Comparison of ENCODE assay signal across 29 cellular contexts in the genomic region with DNA sequence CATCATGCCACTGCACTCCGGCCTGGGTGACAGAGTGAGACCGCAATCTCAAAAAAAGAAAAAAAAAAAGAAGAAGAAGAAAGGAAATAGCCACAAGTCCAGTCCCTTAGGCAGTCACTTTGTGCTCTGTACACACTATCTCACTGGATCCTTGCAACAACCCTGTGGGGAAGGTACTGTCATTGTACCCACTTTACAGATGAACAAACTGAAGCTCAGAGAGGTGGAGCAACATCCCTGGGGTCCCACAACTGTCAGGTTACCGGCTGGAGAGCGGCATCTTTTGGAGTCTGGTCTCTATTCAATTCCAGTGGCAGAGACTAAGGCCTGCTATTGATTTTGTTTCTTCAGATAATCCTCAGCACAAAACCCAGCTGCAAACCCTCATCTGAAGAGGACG. TPM values are rescaled to one million over a fixed set of nuclear protein-coding genes. Genes with fewer than 3 reads are reported as not detected.
DNase-seq lines count a peak whose midpoint lies in the region; ATAC-seq, FAIRE-seq and TF ChIP-seq lines count a peak whose summit lies in the region.
"Had no signal": no experiment of that assay in that cellular context is flagged by ENCODE, and none has a peak within 500 bp of the region (broad histone marks: within the 10 kb centered on the region; RNA-seq: fewer than 3 reads in every experiment).

No MANE protein-coding gene starts in this region.

- intact Hi-C loops in Caco-2 (cut with micrococcal nuclease; ENCODE audit: unreplicated experiment) (no loop called here), K562 (cut with micrococcal nuclease) (no loop called here), esophagus squamous epithelium (cut with DNase I) (no loop called here)

- H3K4me3 Mint-ChIP-seq in Caco-2 (ENCODE audit: unreplicated experiment) (no peak overlapping the region), neural progenitor cell (no peak overlapping the region), GM23338 (no peak overlapping the region)
- H3K4me3 Mint-ChIP-seq: CD14-positive monocyte; CD4-positive, CD25-positive, alpha-beta regulatory T cell; CD8-positive, alpha-beta T cell had no signal

- DNase-seq in Caco-2 (no peak), K562 (ENCODE audit: extremely low read depth in 1 of 4, low spot score in 3 of 4) (no peak), neural progenitor cell (ENCODE audit: low spot score) (no peak), esophagus squamous epithelium (lab: John Stamatoyannopoulos, UW) (no peak), GM23338 (ENCODE audit: low spot score) (no peak), superior temporal gyrus (ENCODE audit: extremely low spot score) (no peak)
- DNase-seq: 8988T; ACHN; BE2C; C1 segment of cervical spinal cord; CD4-positive, CD25-positive, alpha-beta regulatory T cell; CD8-positive, alpha-beta T cell; DMS 273 treated with DMSO at 0.1 percent for 48 hours; DMS153; DMS53; DMS79; DND-41; EL; GDM1 had no signal

- H3K4me1 ChIP-seq in Caco-2 (peaks cover 33% of the 10 kb centered on the region), K562 (replicated peaks in 1 of 2; ENCODE audit: control insufficient read depth in 2 of 2, insufficient read depth in 2 of 2, low read length in 2 of 2) (no peaks in the 10 kb centered on the region), neural progenitor cell (peaks cover 10% of the 10 kb centered on the region), esophagus squamous epithelium (no peaks in the 10 kb centered on the region), GM23338 (ENCODE audit: insufficient read depth) (no peaks in the 10 kb centered on the region)
- H3K4me1 ChIP-seq: BLaER1 had no signal

- H3K27ac Mint-ChIP-seq in Caco-2 (ENCODE audit: unreplicated experiment) (peak overlapping the region; percentile 84), neural progenitor cell (peak overlapping the region; percentile 86), GM23338 (no peak overlapping the region)
- H3K27ac Mint-ChIP-seq: CD14-positive monocyte; CD4-positive, CD25-positive, alpha-beta regulatory T cell; CD8-positive, alpha-beta T cell had no signal

- POLR2A ChIA-PET in Caco-2 (lab: Charles Lee) = no interaction called here
- POLR2A ChIA-PET in K562 (lab: Yijun Ruan, JAX) = interaction anchor here (1.0 kb wide), 1 partner anchor 11 kb away, joined by 3 read pairs; no protein-coding TSS in a partner anchor

- 0% methylated on average over 5 of the region's 5 CpGs for WGBS in K562 (ENCODE audit: insufficient coverage, low coverage, missing lambda C conversion rate)
- 88 to 92% methylated on average over 4 to 5 of the region's 5 CpGs for WGBS in esophagus squamous epithelium, 2 donors

- no peaks in the 10 kb centered on the region for H3K9me2 ChIP-seq in GM23338 (ENCODE audit: insufficient read depth)

- H3K27ac ChIP-seq in K562 (ENCODE audit: extremely low read depth, low read depth, low read length) (no peak overlapping the region), neural progenitor cell (no peak overlapping the region), esophagus squamous epithelium (no peak overlapping the region), GM23338 (ENCODE audit: low read depth) (no peak overlapping the region)
- H3K27ac ChIP-seq: BLaER1 had no signal

- BruUV-seq in Caco-2 (replicated peaks; lab: Mats Ljungman, UMichigan) (no TSS peak), K562 (replicated peaks; lab: Mats Ljungman, UMichigan) (no TSS peak)

- H3K27me3 ChIP-seq in Caco-2 (replicated peaks; ENCODE audit: control insufficient read depth, insufficient read depth, low read length) (no peaks in the 10 kb centered on the region), K562 (ENCODE audit: control insufficient read depth in 2 of 2, insufficient read depth in 2 of 2, low read length in 2 of 2) (peaks cover 8 to 43% of the 10 kb centered on the region in 2 experiments; a peak in 3 of 5 replicates), neural progenitor cell (no peaks in the 10 kb centered on the region), esophagus squamous epithelium (peaks cover 0 to 89% (median 0%) of the 10 kb centered on the region in 4 donors), GM23338 (ENCODE audit: insufficient read depth) (no peaks in the 10 kb centered on the region)
- H3K27me3 ChIP-seq: BE2C, BLaER1 had no signal

- H3K4me2 ChIP-seq in K562 (ENCODE audit: insufficient read depth, low read length) = no peak overlapping the region
- H3K4me2 ChIP-seq in neural progenitor cell = no peak overlapping the region
- no peak overlapping the region for H3K4me2 ChIP-seq in GM23338
- H3K4me2 ChIP-seq: BLaER1 had no signal

- peaks cover 12% of the 10 kb centered on the region for H3F3A ChIP-seq in neural progenitor cell (ENCODE audit: low read depth)
- no peaks in the 10 kb centered on the region for H3F3A ChIP-seq in GM23338 (replicated peaks; ENCODE audit: low read depth)

- in situ Hi-C loops in K562 (cut with MboI) = no loop called here

- H3K36me3 Mint-ChIP-seq in Caco-2 (ENCODE audit: insufficient read depth, unreplicated experiment) (peaks cover 5% of the 10 kb centered on the region), neural progenitor cell (no peaks in the 10 kb centered on the region), GM23338 (ENCODE audit: low read depth) (no peaks in the 10 kb centered on the region; the same call in 2 of the 3 replicates)
- H3K36me3 Mint-ChIP-seq: CD14-positive monocyte; CD8-positive, alpha-beta T cell had no signal

- peaks cover 3% of the 10 kb centered on the region; the same call in 1 of the 2 replicates for H4K20me1 ChIP-seq in K562 (replicated peaks; ENCODE audit: control insufficient read depth, insufficient read depth, low read length)
- H4K20me1 ChIP-seq in neural progenitor cell (ENCODE audit: low read depth) = no peaks in the 10 kb centered on the region
- H4K20me1 ChIP-seq in GM23338 (replicated peaks; ENCODE audit: insufficient read depth) = no peaks in the 10 kb centered on the region
- H4K20me1 ChIP-seq: BLaER1 had no signal

- H3K9me3 Mint-ChIP-seq in Caco-2 (ENCODE audit: unreplicated experiment) (peaks cover 12% of the 10 kb centered on the region), neural progenitor cell (no peaks in the 10 kb centered on the region), GM23338 (peaks cover 14% of the 10 kb centered on the region)
- H3K9me3 Mint-ChIP-seq: CD4-positive, CD25-positive, alpha-beta regulatory T cell; CD8-positive, alpha-beta T cell had no signal

- H3K4me3 ChIP-seq in Caco-2 (ENCODE audit: low read depth, low read length) (no peak overlapping the region), K562 (no peak overlapping the region), neural progenitor cell (no peak overlapping the region), esophagus squamous epithelium (no peak overlapping the region), GM23338 (no peak overlapping the region)
- H3K4me3 ChIP-seq: BLaER1, GM12878 had no signal

- no peaks in the 10 kb centered on the region for H3K9me1 ChIP-seq in K562 (ENCODE audit: control insufficient read depth, insufficient read depth, low read length)

- peaks cover 33% of the 10 kb centered on the region for H3K4me1 Mint-ChIP-seq in Caco-2 (ENCODE audit: low read depth, unreplicated experiment)
- H3K4me1 Mint-ChIP-seq in neural progenitor cell = peaks cover 3% of the 10 kb centered on the region
- H3K4me1 Mint-ChIP-seq in GM23338 = peaks cover 10% of the 10 kb centered on the region
- H3K4me1 Mint-ChIP-seq: CD14-positive monocyte; CD4-positive, CD25-positive, alpha-beta regulatory T cell had no signal

- TF ChIP-seq RAD21 in K562 (CRISPR knock-in tag; conservative IDR thresholded peaks at IDR 0.05 in 1 of 2, IDR thresholded peaks at IDR 0.05 in 1 of 2) = no peak

- no peaks in the 10 kb centered on the region for H3K27me3 Mint-ChIP-seq in Caco-2 (ENCODE audit: insufficient read depth, unreplicated experiment)
- H3K27me3 Mint-ChIP-seq in neural progenitor cell (ENCODE audit: insufficient read depth, low read depth) = peaks cover 7% of the 10 kb centered on the region
- H3K27me3 Mint-ChIP-seq in GM23338 (ENCODE audit: insufficient read depth, low read depth, poor library complexity) = peaks cover 4% of the 10 kb centered on the region
- H3K27me3 Mint-ChIP-seq: CD4-positive, CD25-positive, alpha-beta regulatory T cell had no signal

- CTCF ChIA-PET in Caco-2 (lab: Charles Lee) (interaction anchor here (1.8 kb wide), 1 partner anchor 32 kb away, joined by 12 read pairs; no protein-coding TSS in a partner anchor), K562 (lab: Yijun Ruan, JAX; ENCODE audit: low intra/inter-chr PET ratio) (no interaction called here)

- no peak for ATAC-seq in K562
- ATAC-seq in GM23338 = no peak
- ATAC-seq: CD8-positive, alpha-beta T cell; GM12878 had no signal

- H2AFZ ChIP-seq in K562 (ENCODE audit: low read depth, low read length) = no peak overlapping the region
- no peak overlapping the region for H2AFZ ChIP-seq in neural progenitor cell (replicated peaks)
- no peak overlapping the region for H2AFZ ChIP-seq in GM23338

- H3K36me3 ChIP-seq in Caco-2 (ENCODE audit: control insufficient read depth, insufficient read depth, low read length) = no peaks in the 10 kb centered on the region
- no peaks in the 10 kb centered on the region for H3K36me3 ChIP-seq in K562 (ENCODE audit: control insufficient read depth, insufficient read depth, low read length)
- H3K36me3 ChIP-seq in neural progenitor cell = no peaks in the 10 kb centered on the region
- no peaks in the 10 kb centered on the region for H3K36me3 ChIP-seq in esophagus squamous epithelium
- H3K36me3 ChIP-seq in GM23338 (ENCODE audit: insufficient read depth) = no peaks in the 10 kb centered on the region
- H3K36me3 ChIP-seq: BE2C, BLaER1 had no signal

- H3K79me2 ChIP-seq in K562 (ENCODE audit: control insufficient read depth, insufficient read depth, low read length) (no peaks in the 10 kb centered on the region), neural progenitor cell (ENCODE audit: low read depth) (no peaks in the 10 kb centered on the region), GM23338 (replicated peaks; ENCODE audit: insufficient read depth) (no peaks in the 10 kb centered on the region)

- H3K9ac ChIP-seq in K562 (ENCODE audit: insufficient read depth in 1 of 2, low read depth in 2 of 2, low read length in 2 of 2) = no peak overlapping the region
- no peak overlapping the region for H3K9ac ChIP-seq in neural progenitor cell
- H3K9ac ChIP-seq: BLaER1 had no signal

- H3K9me3 ChIP-seq in Caco-2 = peaks cover 7% of the 10 kb centered on the region
- no peaks in the 10 kb centered on the region; the same call in 1 of the 2 replicates for H3K9me3 ChIP-seq in K562 (replicated peaks; ENCODE audit: control insufficient read depth, insufficient read depth, low read depth, low read length)
- H3K9me3 ChIP-seq in neural progenitor cell (ENCODE audit: low read depth) = no peaks in the 10 kb centered on the region
- no peaks in the 10 kb centered on the region for H3K9me3 ChIP-seq in esophagus squamous epithelium
- H3K9me3 ChIP-seq: BE2C had no signal

- TF ChIP-seq POLR2A in K562 (conservative IDR thresholded peaks at IDR 0.05) (no peak), esophagus squamous epithelium (IDR thresholded peaks at IDR 0.05) (no peak)

- no peak for TF ChIP-seq CTCF in Caco-2 (IDR thresholded peaks at IDR 0.05; ENCODE audit: insufficient read depth in 1 of 2, low read depth in 1 of 2, low read length in 1 of 2, severe bottlenecking in 1 of 2, unreplicated experiment in 1 of 2)
- TF ChIP-seq CTCF in K562 (IDR thresholded peaks at IDR 0.05 in 2 of 3, conservative IDR thresholded peaks at IDR 0.05 in 1 of 3; ENCODE audit: insufficient read depth in 2 of 3, low read depth in 1 of 3, low read length in 3 of 3) = no peak
- TF ChIP-seq CTCF in neural progenitor cell (IDR thresholded peaks at IDR 0.05) = no peak
- no peak for TF ChIP-seq CTCF in esophagus squamous epithelium (IDR thresholded peaks at IDR 0.05)
- TF ChIP-seq CTCF in GM23338 (conservative IDR thresholded peaks at IDR 0.05; ENCODE audit: low read depth in 2 of 2) = no peak

- no peak for TF ChIP-seq EP300 in K562 (IDR thresholded peaks at IDR 0.05; ENCODE audit: low read length)

- FAIRE-seq in K562 (lab: Jason Lieb, UNC) = no peak
- FAIRE-seq: A204.1, GM12878, GM12892, GM18507 had no signal

RNA-seq across cellular contexts. Expression of a gene that starts 12.2 kb away (rescaled TPM):
- total RNA-seq in Caco-2 (2022) (not detected in 2 replicates), K562 (2014; rRNA removed) (not detected in 2 replicates), K562 (2014; rRNA removed; fragmentation: Illumina TruSeq; extraction: Trizol) (not detected in 2 replicates), K562 (2015; rRNA removed; fragmentation: Illumina TruSeq; extraction: Trizol) (not detected in 2 replicates), K562 (2021) (not detected in 2 replicates), neural progenitor cell (ENCODE audit: low replicate concordance) (not detected in 2 replicates), esophagus squamous epithelium (not detected)
- not detected in 2 replicates for total RNA-seq in K562 (2011; cell fraction: chromatin; rRNA removed; ENCODE audit: low replicate concordance)
- not detected in 2 replicates for total RNA-seq in K562 (2011; cell fraction: nucleolus; rRNA removed)
- not detected in 2 replicates for total RNA-seq in K562 (2011; cell fraction: nucleoplasm; rRNA removed)
- polyA plus RNA-seq in K562 (2011; rRNA removed) (not detected in 2 replicates), K562 (2014; fragmentation: Illumina TruSeq; extraction: Trizol) (not detected in 2 replicates), K562 (2014; fragmentation: Nextera tagmentation; extraction: Ambion mirVana) (not detected), K562 (2014; rRNA removed) (not detected in 2 replicates), GM23338 (2016; fragmentation: Nextera tagmentation; extraction: Ambion mirVana) (not detected in 2 replicates)
- polyA plus RNA-seq in K562 (2011; cell fraction: cytosol; rRNA removed) = not detected in 2 replicates
- not detected in 2 replicates for polyA plus RNA-seq in K562 (2011; cell fraction: nucleus; rRNA removed)
- not detected in 2 replicates for polyA plus RNA-seq in K562 (2012)
- polyA minus RNA-seq in K562 (2011; rRNA and poly(A)+ RNA removed) = not detected in 2 replicates
- polyA minus RNA-seq in K562 (2011; cell fraction: cytosol; rRNA and poly(A)+ RNA removed) = not detected in 2 replicates
- not detected in 2 replicates for polyA minus RNA-seq in K562 (2011; cell fraction: nucleus; rRNA and poly(A)+ RNA removed)
- not detected in 2 replicates for total RNA-seq in GM23338 (2014; rRNA removed; shearing (Covaris generic))
- total RNA-seq: A673; CD4-positive, CD25-positive, alpha-beta regulatory T cell; CD8-positive, alpha-beta T cell; Daoy; G401; GM12878 had no signal
- polyA plus RNA-seq: AG04450; CD14-positive monocyte; CD4-positive, CD25-positive, alpha-beta regulatory T cell; GM12878 had no signal

RNA-seq across cellular contexts. Expression of a gene that starts 37.0 kb away (rescaled TPM):
- total RNA-seq in Caco-2 (2022) (not detected in 2 replicates), K562 (2014; rRNA removed) (not detected in 2 replicates), K562 (2014; rRNA removed; fragmentation: Illumina TruSeq; extraction: Trizol) (not detected in 2 replicates), K562 (2015; rRNA removed; fragmentation: Illumina TruSeq; extraction: Trizol) (not detected in 2 replicates), K562 (2021) (not detected in 2 replicates), neural progenitor cell (ENCODE audit: low replicate concordance) (not detected in 2 replicates), esophagus squamous epithelium (not detected)
- not detected in 2 replicates for total RNA-seq in K562 (2011; cell fraction: chromatin; rRNA removed; ENCODE audit: low replicate concordance)
- not detected in 2 replicates for total RNA-seq in K562 (2011; cell fraction: nucleolus; rRNA removed)
- not detected in 2 replicates for total RNA-seq in K562 (2011; cell fraction: nucleoplasm; rRNA removed)
- polyA plus RNA-seq in K562 (2011; rRNA removed) (not detected in 2 replicates), K562 (2014; fragmentation: Illumina TruSeq; extraction: Trizol) (not detected in 2 replicates), K562 (2014; fragmentation: Nextera tagmentation; extraction: Ambion mirVana) (not detected), K562 (2014; rRNA removed) (not detected in 2 replicates), GM23338 (2016; fragmentation: Nextera tagmentation; extraction: Ambion mirVana) (not detected in 2 replicates)
- not detected in 2 replicates for polyA plus RNA-seq in K562 (2011; cell fraction: cytosol; rRNA removed)
- not detected in 2 replicates for polyA plus RNA-seq in K562 (2011; cell fraction: nucleus; rRNA removed)
- not detected in 2 replicates for polyA plus RNA-seq in K562 (2012)
- polyA minus RNA-seq in K562 (2011; rRNA and poly(A)+ RNA removed) = not detected in 2 replicates
- polyA minus RNA-seq in K562 (2011; cell fraction: cytosol; rRNA and poly(A)+ RNA removed) = not detected in 2 replicates
- not detected in 2 replicates for polyA minus RNA-seq in K562 (2011; cell fraction: nucleus; rRNA and poly(A)+ RNA removed)
- not detected in 2 replicates for total RNA-seq in GM23338 (2014; rRNA removed; shearing (Covaris generic))
- total RNA-seq: A673; CD4-positive, CD25-positive, alpha-beta regulatory T cell; CD8-positive, alpha-beta T cell; Daoy; G401; GM12878 had no signal
- polyA plus RNA-seq: AG04450; CD14-positive monocyte; CD4-positive, CD25-positive, alpha-beta regulatory T cell; GM12878 had no signal

RNA-seq across cellular contexts. Expression of a gene that starts 55.6 kb away (rescaled TPM):
- not detected in 2 replicates for total RNA-seq in Caco-2 (2022)
- not detected in 2 replicates for total RNA-seq in K562 (2011; cell fraction: chromatin; rRNA removed; ENCODE audit: low replicate concordance)
- not detected in 2 replicates for total RNA-seq in K562 (2011; cell fraction: nucleolus; rRNA removed)
- not detected in 2 replicates for total RNA-seq in K562 (2011; cell fraction: nucleoplasm; rRNA removed)
- total RNA-seq in K562 (2014; rRNA removed) = not detected in 2 replicates
- not detected in 2 replicates for total RNA-seq in K562 (2014; rRNA removed; fragmentation: Illumina TruSeq; extraction: Trizol)
- total RNA-seq in K562 (2015; rRNA removed; fragmentation: Illumina TruSeq; extraction: Trizol) = not detected in 2 replicates
- not detected in 2 replicates for total RNA-seq in K562 (2021)
- polyA plus RNA-seq in K562 (2011; rRNA removed) = not detected in 2 replicates
- not detected in 2 replicates for polyA plus RNA-seq in K562 (2011; cell fraction: cytosol; rRNA removed)
- not detected in 2 replicates for polyA plus RNA-seq in K562 (2011; cell fraction: nucleus; rRNA removed)
- polyA plus RNA-seq in K562 (2012) = not detected in 2 replicates
- not detected in 2 replicates for polyA plus RNA-seq in K562 (2014; fragmentation: Illumina TruSeq; extraction: Trizol)
- polyA plus RNA-seq in K562 (2014; fragmentation: Nextera tagmentation; extraction: Ambion mirVana) = not detected
- not detected in 2 replicates for polyA plus RNA-seq in K562 (2014; rRNA removed)
- polyA minus RNA-seq in K562 (2011; rRNA and poly(A)+ RNA removed) = not detected in 2 replicates
- polyA minus RNA-seq in K562 (2011; cell fraction: cytosol; rRNA and poly(A)+ RNA removed) = not detected in 2 replicates
- not detected in 2 replicates for polyA minus RNA-seq in K562 (2011; cell fraction: nucleus; rRNA and poly(A)+ RNA removed)
- total RNA-seq in neural progenitor cell (ENCODE audit: low replicate concordance) = not detected in 2 replicates
- total RNA-seq in esophagus squamous epithelium = not detected
- not detected in 2 replicates for total RNA-seq in GM23338 (2014; rRNA removed; shearing (Covaris generic))
- not detected in 2 replicates for polyA plus RNA-seq in GM23338 (2016; fragmentation: Nextera tagmentation; extraction: Ambion mirVana)
- total RNA-seq: A673; CD4-positive, CD25-positive, alpha-beta regulatory T cell; CD8-positive, alpha-beta T cell; Daoy; G401; GM12878 had no signal
- polyA plus RNA-seq: AG04450; CD14-positive monocyte; CD4-positive, CD25-positive, alpha-beta regulatory T cell; GM12878 had no signal
